Comparison of ENCODE assay signal across 9 cellular contexts in genomic region chr2:201414099-201415023, GRCh38. TPM values are rescaled to one million over a fixed set of nuclear protein-coding genes. Genes with fewer than 3 reads are reported as not detected.
DNase-seq lines count a peak whose midpoint lies in the region; ATAC-seq, FAIRE-seq and TF ChIP-seq lines count a peak whose summit lies in the region.
"Had no signal": no experiment of that assay in that cellular context is flagged by ENCODE, and none has a peak within 500 bp of the region (broad histone marks: within the 10 kb centered on the region; RNA-seq: fewer than 3 reads in every experiment).

No MANE protein-coding gene starts in this region.

- no peaks in the 10 kb centered on the region for H3K36me3 ChIP-seq in kidney (ENCODE audit: control insufficient read depth in 1 of 2, insufficient read depth in 2 of 2, low read length in 2 of 2)

- peak overlapping the region in 1 of 2 donors; percentile 57 for H3K27ac ChIP-seq in kidney (ENCODE audit: low read depth in 2 of 2, low read length in 2 of 2)
- H3K27ac ChIP-seq: skin epidermis had no signal

- peak; percentile 13 for FAIRE-seq in kidney (lab: Jason Lieb, UNC)

- H3K9ac ChIP-seq in kidney (ENCODE audit: low read length in 2 of 2), result no peak overlapping the region

- intact Hi-C loops in kidney (cut with DNase I), result no loop called here

- DNase-seq in EH (ENCODE audit: low read depth) (peak; percentile 86), RPMI7951 (ENCODE audit: low read depth) (peak; percentile 38), kidney (no peak), HUDEP-2 (lab: John Stamatoyannopoulos, UW; ENCODE audit: unreplicated experiment in 76 of 76) (no peak), KG1 (lab: John Stamatoyannopoulos, UW) (no peak), ecto neural progenitor cell (ENCODE audit: low spot score) (no peak)

- H3K4me1 ChIP-seq in kidney (ENCODE audit: control insufficient read depth in 1 of 2, insufficient read depth in 1 of 2, low read depth in 1 of 2, low read length in 2 of 2), result peaks cover 4 to 22% of the 10 kb centered on the region in 2 donors

- no peak overlapping the region for H3K4me3 ChIP-seq in kidney (ENCODE audit: low read length in 2 of 2)
- H3K4me3 ChIP-seq: skin epidermis had no signal

- ATAC-seq in GM21528 (IDR thresholded peaks at IDR 0.05; ENCODE audit: low FRiP score, unreplicated experiment), result peak; percentile 84
- no peak for ATAC-seq in HG03457 (IDR thresholded peaks at IDR 0.05; ENCODE audit: unreplicated experiment)

- H3K9me3 ChIP-seq in kidney (ENCODE audit: control insufficient read depth in 1 of 2, low read length in 2 of 2), result no peaks in the 10 kb centered on the region

- TF ChIP-seq CTCF in kidney (IDR thresholded peaks at IDR 0.05; ENCODE audit: borderline replicate concordance, extremely low read depth, insufficient read depth), result no peak

RNA-seq across cellular contexts. Expression of gene TRAK2, which starts 36.9 kb away (rescaled TPM):
- total RNA-seq in RPMI7951 (2014; rRNA removed; shearing (Covaris generic)), result 46.0 and 47.0 TPM in 2 replicates
- 65.8 TPM for total RNA-seq in kidney
- 16.6 TPM for polyA plus RNA-seq in kidney (ENCODE audit: insufficient read depth, low read depth, low replicate concordance)

RNA-seq across cellular contexts. Expression of gene STRADB, which starts 37.2 kb away (rescaled TPM):
- 61.0 and 83.4 TPM in 2 replicates for total RNA-seq in RPMI7951 (2014; rRNA removed; shearing (Covaris generic))
- 26.1 TPM for total RNA-seq in kidney
- 60.3 TPM for polyA plus RNA-seq in kidney (ENCODE audit: insufficient read depth, low read depth, low replicate concordance)

RNA-seq across cellular contexts. Expression of gene FLACC1, which starts 57.2 kb away (rescaled TPM):
- total RNA-seq in RPMI7951 (2014; rRNA removed; shearing (Covaris generic)), result 1.3 and 1.5 TPM in 2 replicates
- total RNA-seq in kidney, result 3.7 TPM
- not detected for polyA plus RNA-seq in kidney (ENCODE audit: insufficient read depth, low read depth, low replicate concordance)

Comparison
In these comparisons a context has a peak if more than half of its experiments do, and no peak if none do; other contexts are left out.
1. DNase-seq: peak in EH (single experiment) and RPMI7951 (single experiment); none in kidney (single experiment), HUDEP-2 (0 of 76), KG1 (single experiment) and ecto neural progenitor cell (single experiment).